Comparison of ENCODE assay signal across 1 cellular context in genomic region chr1:40383488-40384412, GRCh38.
TF ChIP-seq lines count a peak whose summit lies in the region.

No MANE protein-coding gene starts in this region.

TF ChIP-seq in K562, 482 proteins besides CTCF, POLR2A, EP300 and RAD21 (continued from another document and continues in another):
- TF ChIP-seq MGA (IDR thresholded peaks at IDR 0.05) (no peak; the same call in 1 of the 2 replicates), ZNF140 (CRISPR knock-in tag; IDR thresholded peaks at IDR 0.05) (no peak; the same call in 1 of the 2 replicates), KAT7 (CRISPR knock-in tag; IDR thresholded peaks at IDR 0.05; ENCODE audit: borderline replicate concordance) (no peak), ZNF175 (CRISPR knock-in tag; IDR thresholded peaks at IDR 0.05; ENCODE audit: low read depth) (peak; percentile 52; the same call in 1 of the 2 replicates), CBX5 (IDR thresholded peaks at IDR 0.05; ENCODE audit: borderline replicate concordance, low read depth) (no peak), YBX1 (IDR thresholded peaks at IDR 0.05) (no peak), FOXP1 (CRISPR knock-in tag; IDR thresholded peaks at IDR 0.05) (no peak), ZNF212 (CRISPR knock-in tag; IDR thresholded peaks at IDR 0.05) (0 out of 2 replicates have a peak, but pooled peaks have one; percentile 29), RBM15 (IDR thresholded peaks at IDR 0.05; ENCODE audit: insufficient read depth, low read length) (no peak), CREB1 (IDR thresholded peaks at IDR 0.05) (no peak), CREB1 (CRISPR knock-in tag; IDR thresholded peaks at IDR 0.05) (no peak), ZNF224 (CRISPR knock-in tag; IDR thresholded peaks at IDR 0.05) (no peak), TBP (optimal IDR thresholded peaks at IDR 0.05; ENCODE audit: low read depth, low read length) (peak; percentile 67), ZNF324 (CRISPR knock-in tag; IDR thresholded peaks at IDR 0.05) (no peak), ZBTB12 (CRISPR knock-in tag; IDR thresholded peaks at IDR 0.05) (no peak), GTF3C2 (IDR thresholded peaks at IDR 0.05; ENCODE audit: borderline replicate concordance, extremely low read depth, insufficient read length) (no peak), SMAD1 (IDR thresholded peaks at IDR 0.05; ENCODE audit: low read depth, low read length, partially characterized antibody) (peak; percentile 47), GTF2B (IDR thresholded peaks at IDR 0.05; ENCODE audit: extremely low read depth, insufficient read length) (no peak), E2F4 (CRISPR knock-in tag; IDR thresholded peaks at IDR 0.05; ENCODE audit: low read depth) (no peak), ELK1 (CRISPR knock-in tag; IDR thresholded peaks at IDR 0.05) (no peak), TRIM25 (IDR thresholded peaks at IDR 0.05; ENCODE audit: borderline replicate concordance) (0 out of 2 replicates have a peak, but pooled peaks have one; percentile 18), NFYB (IDR thresholded peaks at IDR 0.05; ENCODE audit: extremely low read depth, insufficient read length) (no peak), ADNP (tag; IDR thresholded peaks at IDR 0.05) (no peak), NR4A1 (CRISPR knock-in tag; IDR thresholded peaks at IDR 0.05) (no peak), NR4A1 (tag; IDR thresholded peaks at IDR 0.05) (peak; percentile 44; the same call in 1 of the 2 replicates), SP2 (IDR thresholded peaks at IDR 0.05; ENCODE audit: extremely low read depth, low read depth, low read length, poor library complexity, severe bottlenecking) (no peak), ZNF398 (CRISPR knock-in tag; IDR thresholded peaks at IDR 0.05) (no peak), POLR2B (IDR thresholded peaks at IDR 0.05; ENCODE audit: low read depth, partially characterized antibody) (no peak), HDAC3 (IDR thresholded peaks at IDR 0.05; ENCODE audit: borderline replicate concordance, partially characterized antibody) (peak; percentile 78), PHB2 (IDR thresholded peaks at IDR 0.05; ENCODE audit: low read depth) (no peak), C11orf30 (IDR thresholded peaks at IDR 0.05; ENCODE audit: low read depth) (peak; percentile 93), SRSF3 (IDR thresholded peaks at IDR 0.05; ENCODE audit: insufficient read depth, low read length) (no peak), ATF3 (IDR thresholded peaks at IDR 0.05) (peak; percentile 53; the same call in 1 of the 2 replicates), ATF3 (CRISPR knock-in tag; conservative IDR thresholded peaks at IDR 0.05) (no peak), BACH1 (tag; IDR thresholded peaks at IDR 0.05) (no peak), ZNF444 (CRISPR knock-in tag; IDR thresholded peaks at IDR 0.05) (no peak)
